In the genomic region with DNA sequence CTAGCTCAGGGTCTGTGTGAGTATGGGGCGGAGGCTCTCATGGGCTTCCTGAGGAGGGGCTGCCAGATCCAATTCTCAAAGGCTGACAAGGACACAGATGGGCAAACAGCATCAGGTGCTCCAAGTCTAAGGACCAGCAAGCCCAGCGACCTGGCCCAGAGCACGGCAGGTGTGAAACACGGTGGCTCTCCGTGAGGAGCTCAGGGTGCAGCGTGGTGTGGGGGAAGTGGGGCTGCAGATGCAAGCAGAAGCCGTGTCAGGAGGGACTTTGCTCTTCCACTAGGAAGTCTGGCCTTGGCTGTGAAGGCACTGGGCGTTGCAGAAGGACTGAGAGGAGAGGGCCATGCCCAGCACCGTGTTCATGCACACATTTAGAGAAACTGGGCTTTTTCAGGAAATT, we compare ENCODE assay signal across 23 cellular contexts.
"Had no signal": no experiment of that assay in that cellular context is flagged by ENCODE, and none has a peak within 500 bp of the region (broad histone marks: within the 10 kb centered on the region; RNA-seq: fewer than 3 reads in every experiment).

No MANE protein-coding gene starts in this region.

- H3K4me3 Mint-ChIP-seq: activated CD4-positive, alpha-beta T cell treated with anti-CD3 and anti-CD28 coated beads, Interleukin-2, amount 10 ng/mL, durations not matched to agents 7 days and 5 days; activated T-cell treated with anti-CD3 and anti-CD28 coated beads, Interleukin-2, amount 50 U/mL, for 72 hours; central memory CD8-positive, alpha-beta T cell; nephron progenitor cell; stimulated activated effector memory CD8-positive, alpha-beta T cell treated with anti-CD3 and anti-CD28 coated beads, Interleukin-12 subunit alpha, Interleukin-12 subunit beta, amount 100 ng/mL, for 72 hours; T-helper 2 cell treated with Interferon-gamma antibody and Interleukin-4, amounts not matched to agents 5 μg/mL and 100 μg/mL, for 36 hours had no signal

- H3K4me1 Mint-ChIP-seq: activated CD4-positive, alpha-beta T cell treated with anti-CD3 and anti-CD28 coated beads, Interleukin-2, amount 10 ng/mL, durations not matched to agents 7 days and 5 days; central memory CD8-positive, alpha-beta T cell; stimulated activated effector memory CD8-positive, alpha-beta T cell treated with anti-CD3 and anti-CD28 coated beads, Interleukin-12 subunit alpha, Interleukin-12 subunit beta, amount 100 ng/mL, for 72 hours had no signal

- FAIRE-seq: endothelial cell of umbilical vein had no signal

- H3K4me1 ChIP-seq: body of pancreas, uterus had no signal

- H3K4me3 ChIP-seq: body of pancreas, coronary artery, esophagus squamous epithelium, left lung, sigmoid colon, tibial artery, uterus had no signal

- H3K36me3 Mint-ChIP-seq: stimulated activated effector memory CD8-positive, alpha-beta T cell treated with anti-CD3 and anti-CD28 coated beads, Interleukin-12 subunit alpha, Interleukin-12 subunit beta, amount 100 ng/mL, for 72 hours had no signal

- H3K27ac Mint-ChIP-seq: activated CD4-positive, alpha-beta T cell treated with anti-CD3 and anti-CD28 coated beads, Interleukin-2, amount 10 ng/mL, durations not matched to agents 7 days and 5 days; activated naive CD4-positive, alpha-beta T cell treated with anti-CD3 and anti-CD28 coated beads, Interleukin-2, amount 50 U/mL, for 72 hours; activated T-cell treated with anti-CD3 and anti-CD28 coated beads, Interleukin-2, amount 50 U/mL, for 72 hours; nephron progenitor cell; stimulated activated effector memory CD8-positive, alpha-beta T cell treated with anti-CD3 and anti-CD28 coated beads, Interleukin-12 subunit alpha, Interleukin-12 subunit beta, amount 100 ng/mL, for 72 hours; T-helper 2 cell treated with Interferon-gamma antibody and Interleukin-4, amounts not matched to agents 5 μg/mL and 100 μg/mL, for 36 hours had no signal

- H3K27me3 ChIP-seq: body of pancreas, left lung, sigmoid colon, tibial artery, uterus had no signal

- H3K36me3 ChIP-seq: esophagus squamous epithelium, left lung, sigmoid colon, tibial artery, uterus had no signal

- ATAC-seq: activated naive CD4-positive, alpha-beta T cell treated with anti-CD3 and anti-CD28 coated beads, Interleukin-2, amount 50 U/mL, for 72 hours; activated T-cell treated with anti-CD3 and anti-CD28 coated beads, Interleukin-2, amount 50 U/mL, for 72 hours; body of pancreas; left lung; stimulated activated effector memory CD8-positive, alpha-beta T cell treated with anti-CD3 and anti-CD28 coated beads, Interleukin-12 subunit alpha, Interleukin-12 subunit beta, amount 100 ng/mL, for 72 hours had no signal

- H3K9me3 Mint-ChIP-seq: activated naive CD4-positive, alpha-beta T cell treated with anti-CD3 and anti-CD28 coated beads, Interleukin-2, amount 50 U/mL, for 72 hours; central memory CD8-positive, alpha-beta T cell; stimulated activated effector memory CD8-positive, alpha-beta T cell treated with anti-CD3 and anti-CD28 coated beads, Interleukin-12 subunit alpha, Interleukin-12 subunit beta, amount 100 ng/mL, for 72 hours; T-helper 2 cell treated with Interferon-gamma antibody and Interleukin-4, amounts not matched to agents 5 μg/mL and 100 μg/mL, for 36 hours had no signal

- H3K27ac ChIP-seq: body of pancreas, coronary artery, esophagus squamous epithelium, left lung, sigmoid colon, tibial artery, uterus had no signal

- DNase-seq: activated CD4-positive, alpha-beta T cell treated with anti-CD3 and anti-CD28 coated beads, Interleukin-2, amount 10 ng/mL, durations not matched to agents 7 days and 5 days; activated CD4-positive, CD25-positive, alpha-beta regulatory T cell; activated CD8-positive, alpha-beta memory T cell treated with anti-CD3 and anti-CD28 coated beads, Interleukin-2, amount 50 U/mL, for 48 hours; activated gamma-delta T cell; activated T-cell treated with anti-CD3 and anti-CD28 coated beads, Interleukin-2, amount 50 U/mL, for 72 hours; body of pancreas; effector CD4-positive, alpha-beta T cell; esophagus squamous epithelium; hippocampal formation; left lung; mesendoderm; nephron progenitor cell; sigmoid colon; stimulated activated CD4-positive, alpha-beta T cell treated with anti-CD3 and anti-CD28 coated beads, Interleukin-12 subunit alpha, Interleukin-12 subunit beta, amount 100 ng/mL, for 4 hours; stimulated activated CD4-positive, alpha-beta T cell treated with anti-CD3 and anti-CD28 coated beads, Interleukin-2, amount 100 ng/mL, for 24 hours; tibial artery; uterus had no signal
